1 cellular context compared by ENCODE assay signal in the genomic region with DNA sequence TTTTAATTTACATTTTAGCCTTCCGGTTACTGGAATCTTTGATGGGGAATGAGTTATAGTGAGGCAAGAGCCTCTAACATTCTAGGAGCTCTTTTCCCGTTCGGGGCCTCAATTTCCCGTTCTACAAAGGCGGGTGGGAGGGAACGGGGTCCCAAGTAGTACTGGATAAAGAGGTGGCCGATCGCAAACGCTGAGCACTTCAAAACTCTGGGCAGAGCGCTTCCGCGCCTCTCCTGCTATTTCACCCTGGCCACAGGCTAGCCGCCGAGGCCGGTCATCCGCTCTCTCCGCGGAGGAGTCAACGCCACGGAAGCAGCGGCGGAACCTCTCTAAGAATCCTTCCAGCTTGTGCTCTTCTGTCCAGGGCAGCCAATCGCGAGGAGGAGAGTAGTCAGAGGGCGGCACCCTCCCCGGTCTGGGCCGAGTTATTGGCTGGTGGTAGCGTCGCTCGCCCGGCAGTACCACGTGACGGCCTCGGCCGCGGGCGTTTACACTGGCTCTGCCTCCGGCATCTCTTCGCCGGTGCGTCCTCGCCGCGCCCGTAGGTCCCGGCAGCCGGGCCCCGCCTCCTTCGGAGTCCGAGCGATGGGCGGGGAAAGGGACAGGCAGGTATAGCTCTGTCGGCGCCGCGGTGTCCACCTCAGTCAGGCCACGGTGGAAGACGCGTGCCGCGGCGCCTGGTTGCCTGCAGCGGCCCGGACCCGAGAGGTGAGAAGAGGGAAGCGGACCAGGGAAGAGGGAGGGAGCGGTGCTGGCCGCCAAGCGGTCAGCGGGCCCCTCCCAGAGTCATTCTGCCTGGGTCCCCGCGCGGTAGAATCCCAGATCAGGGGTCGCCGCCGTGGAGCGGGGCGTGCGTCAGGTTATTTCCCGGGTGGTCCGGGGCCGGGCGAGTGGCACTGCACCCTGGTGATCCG.
TF ChIP-seq lines count a peak whose summit lies in the region.

A gene (plus strand): TSS at position 487 of the 914 bp plus-strand sequence. CDS start 16,895 bp downstream, outside the sequence.

TF ChIP-seq in K562, 482 proteins besides CTCF, POLR2A, EP300 and RAD21 (continued from another document and continues in another):
- TF ChIP-seq, protein P1, sequence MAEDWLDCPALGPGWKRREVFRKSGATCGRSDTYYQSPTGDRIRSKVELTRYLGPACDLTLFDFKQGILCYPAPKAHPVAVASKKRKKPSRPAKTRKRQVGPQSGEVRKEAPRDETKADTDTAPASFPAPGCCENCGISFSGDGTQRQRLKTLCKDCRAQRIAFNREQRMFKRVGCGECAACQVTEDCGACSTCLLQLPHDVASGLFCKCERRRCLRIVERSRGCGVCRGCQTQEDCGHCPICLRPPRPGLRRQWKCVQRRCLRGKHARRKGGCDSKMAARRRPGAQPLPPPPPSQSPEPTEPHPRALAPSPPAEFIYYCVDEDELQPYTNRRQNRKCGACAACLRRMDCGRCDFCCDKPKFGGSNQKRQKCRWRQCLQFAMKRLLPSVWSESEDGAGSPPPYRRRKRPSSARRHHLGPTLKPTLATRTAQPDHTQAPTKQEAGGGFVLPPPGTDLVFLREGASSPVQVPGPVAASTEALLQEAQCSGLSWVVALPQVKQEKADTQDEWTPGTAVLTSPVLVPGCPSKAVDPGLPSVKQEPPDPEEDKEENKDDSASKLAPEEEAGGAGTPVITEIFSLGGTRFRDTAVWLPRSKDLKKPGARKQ (CRISPR knock-in tag; IDR thresholded peaks at IDR 0.05): no peak
- TF ChIP-seq, protein P2, sequence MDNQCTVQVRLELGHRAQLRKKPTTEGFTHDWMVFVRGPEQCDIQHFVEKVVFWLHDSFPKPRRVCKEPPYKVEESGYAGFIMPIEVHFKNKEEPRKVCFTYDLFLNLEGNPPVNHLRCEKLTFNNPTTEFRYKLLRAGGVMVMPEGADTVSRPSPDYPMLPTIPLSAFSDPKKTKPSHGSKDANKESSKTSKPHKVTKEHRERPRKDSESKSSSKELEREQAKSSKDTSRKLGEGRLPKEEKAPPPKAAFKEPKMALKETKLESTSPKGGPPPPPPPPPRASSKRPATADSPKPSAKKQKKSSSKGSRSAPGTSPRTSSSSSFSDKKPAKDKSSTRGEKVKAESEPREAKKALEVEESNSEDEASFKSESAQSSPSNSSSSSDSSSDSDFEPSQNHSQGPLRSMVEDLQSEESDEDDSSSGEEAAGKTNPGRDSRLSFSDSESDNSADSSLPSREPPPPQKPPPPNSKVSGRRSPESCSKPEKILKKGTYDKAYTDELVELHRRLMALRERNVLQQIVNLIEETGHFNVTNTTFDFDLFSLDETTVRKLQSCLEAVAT (IDR thresholded peaks at IDR 0.05): peak; percentile 13 to 69; a peak in 1 of 4 replicates
- peak; percentile 94 for TF ChIP-seq CXXC5 (CRISPR knock-in tag; IDR thresholded peaks at IDR 0.05)
- no peak for TF ChIP-seq KHSRP (IDR thresholded peaks at IDR 0.05)
- TF ChIP-seq CREM (IDR thresholded peaks at IDR 0.05; ENCODE audit: low read depth): peak; percentile 80
- no peak for TF ChIP-seq XRCC4 (IDR thresholded peaks at IDR 0.05; ENCODE audit: extremely low read depth, insufficient read depth, insufficient read length)
- TF ChIP-seq ZKSCAN3 (CRISPR knock-in tag; IDR thresholded peaks at IDR 0.05): no peak
- no peak for TF ChIP-seq ZNF124 (CRISPR knock-in tag; IDR thresholded peaks at IDR 0.05)
- no peak for TF ChIP-seq ZNF75A (CRISPR knock-in tag; IDR thresholded peaks at IDR 0.05)
- no peak for TF ChIP-seq TAL1 (IDR thresholded peaks at IDR 0.05)
- no peak for TF ChIP-seq TAF7 (tag; IDR thresholded peaks at IDR 0.05)
- TF ChIP-seq CHCHD3 (CRISPR knock-in tag; IDR thresholded peaks at IDR 0.05): no peak
- TF ChIP-seq CC2D1A (IDR thresholded peaks at IDR 0.05): no peak
- TF ChIP-seq RBM25 (IDR thresholded peaks at IDR 0.05; ENCODE audit: low read depth, low read length, severe bottlenecking): peak; percentile 97
- no peak for TF ChIP-seq ARID2 (IDR thresholded peaks at IDR 0.05)
- no peak for TF ChIP-seq GATA2 (CRISPR knock-in tag; IDR thresholded peaks at IDR 0.05)
- no peak for TF ChIP-seq RBM15 (IDR thresholded peaks at IDR 0.05; ENCODE audit: insufficient read depth, low read length)
- no peak for TF ChIP-seq HCFC1 (IDR thresholded peaks at IDR 0.05; ENCODE audit: low read depth, low read length)
- TF ChIP-seq NR2C2 (CRISPR knock-in tag; IDR thresholded peaks at IDR 0.05): 0 out of 2 replicates have a peak, but pooled peaks have one; percentile 44
- TF ChIP-seq NR2C2 (tag; IDR thresholded peaks at IDR 0.05): no peak
- no peak for TF ChIP-seq ZNF408 (CRISPR knock-in tag; IDR thresholded peaks at IDR 0.05; ENCODE audit: low read depth)
- peak; percentile 87 for TF ChIP-seq SP2 (IDR thresholded peaks at IDR 0.05; ENCODE audit: extremely low read depth, low read depth, low read length, poor library complexity, severe bottlenecking)
- TF ChIP-seq CCNT2 (IDR thresholded peaks at IDR 0.05; ENCODE audit: borderline replicate concordance, extremely low read depth, insufficient read length, low read depth, low read length): peak; percentile 67
- no peak for TF ChIP-seq ZNF77 (CRISPR knock-in tag; IDR thresholded peaks at IDR 0.05)
- TF ChIP-seq, protein P3, sequence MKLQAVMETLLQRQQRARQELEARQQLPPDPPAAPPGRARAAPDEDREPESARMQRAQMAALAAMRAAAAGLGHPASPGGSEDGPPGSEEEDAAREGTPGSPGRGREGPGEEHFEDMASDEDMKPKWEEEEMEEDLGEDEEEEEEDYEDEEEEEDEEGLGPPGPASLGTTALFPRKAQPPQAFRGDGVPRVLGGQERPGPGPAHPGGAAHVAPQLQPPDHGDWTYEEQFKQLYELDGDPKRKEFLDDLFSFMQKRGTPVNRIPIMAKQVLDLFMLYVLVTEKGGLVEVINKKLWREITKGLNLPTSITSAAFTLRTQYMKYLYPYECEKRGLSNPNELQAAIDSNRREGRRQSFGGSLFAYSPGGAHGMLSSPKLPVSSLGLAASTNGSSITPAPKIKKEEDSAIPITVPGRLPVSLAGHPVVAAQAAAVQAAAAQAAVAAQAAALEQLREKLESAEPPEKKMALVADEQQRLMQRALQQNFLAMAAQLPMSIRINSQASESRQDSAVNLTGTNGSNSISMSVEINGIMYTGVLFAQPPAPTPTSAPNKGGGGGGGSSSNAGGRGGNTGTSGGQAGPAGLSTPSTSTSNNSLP (IDR thresholded peaks at IDR 0.05; ENCODE audit: borderline replicate concordance, low read depth, low read length): no peak
- TF ChIP-seq SAFB2 (IDR thresholded peaks at IDR 0.05; ENCODE audit: borderline replicate concordance, low read depth, low read length, severe bottlenecking): no peak
- TF ChIP-seq, protein P4, sequence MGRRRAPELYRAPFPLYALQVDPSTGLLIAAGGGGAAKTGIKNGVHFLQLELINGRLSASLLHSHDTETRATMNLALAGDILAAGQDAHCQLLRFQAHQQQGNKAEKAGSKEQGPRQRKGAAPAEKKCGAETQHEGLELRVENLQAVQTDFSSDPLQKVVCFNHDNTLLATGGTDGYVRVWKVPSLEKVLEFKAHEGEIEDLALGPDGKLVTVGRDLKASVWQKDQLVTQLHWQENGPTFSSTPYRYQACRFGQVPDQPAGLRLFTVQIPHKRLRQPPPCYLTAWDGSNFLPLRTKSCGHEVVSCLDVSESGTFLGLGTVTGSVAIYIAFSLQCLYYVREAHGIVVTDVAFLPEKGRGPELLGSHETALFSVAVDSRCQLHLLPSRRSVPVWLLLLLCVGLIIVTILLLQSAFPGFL (CRISPR knock-in tag; IDR thresholded peaks at IDR 0.05): no peak
- no peak for TF ChIP-seq EGR1 (conservative IDR thresholded peaks at IDR 0.05)
- no peak for TF ChIP-seq ZNF695 (CRISPR knock-in tag; IDR thresholded peaks at IDR 0.05)
- peak; percentile 95 for TF ChIP-seq ZSCAN29 (IDR thresholded peaks at IDR 0.05)
- peak; percentile 75 for TF ChIP-seq TAF1 (IDR thresholded peaks at IDR 0.05; ENCODE audit: control insufficient read depth, extremely low read depth, insufficient read depth, low read length, severe bottlenecking)
- no peak for TF ChIP-seq DACH1 (IDR thresholded peaks at IDR 0.05; ENCODE audit: partially characterized antibody)
- TF ChIP-seq, protein P5, sequence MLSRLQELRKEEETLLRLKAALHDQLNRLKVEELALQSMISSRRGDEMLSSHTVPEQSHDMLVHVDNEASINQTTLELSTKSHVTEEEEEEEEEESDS (CRISPR knock-in tag; IDR thresholded peaks at IDR 0.05): no peak
- TF ChIP-seq ELF2 (CRISPR knock-in tag; IDR thresholded peaks at IDR 0.05): peak; percentile 18; the same call in 1 of the 2 replicates
- peak; percentile 68; the same call in 1 of the 2 replicates for TF ChIP-seq GABPA (tag; conservative IDR thresholded peaks at IDR 0.05; ENCODE audit: low read depth)
- TF ChIP-seq HMG20A (CRISPR knock-in tag; conservative IDR thresholded peaks at IDR 0.05): no peak
- TF ChIP-seq U2AF2 (optimal IDR thresholded peaks at IDR 0.05; ENCODE audit: low read depth, low read length): no peak
- TF ChIP-seq, protein P6, sequence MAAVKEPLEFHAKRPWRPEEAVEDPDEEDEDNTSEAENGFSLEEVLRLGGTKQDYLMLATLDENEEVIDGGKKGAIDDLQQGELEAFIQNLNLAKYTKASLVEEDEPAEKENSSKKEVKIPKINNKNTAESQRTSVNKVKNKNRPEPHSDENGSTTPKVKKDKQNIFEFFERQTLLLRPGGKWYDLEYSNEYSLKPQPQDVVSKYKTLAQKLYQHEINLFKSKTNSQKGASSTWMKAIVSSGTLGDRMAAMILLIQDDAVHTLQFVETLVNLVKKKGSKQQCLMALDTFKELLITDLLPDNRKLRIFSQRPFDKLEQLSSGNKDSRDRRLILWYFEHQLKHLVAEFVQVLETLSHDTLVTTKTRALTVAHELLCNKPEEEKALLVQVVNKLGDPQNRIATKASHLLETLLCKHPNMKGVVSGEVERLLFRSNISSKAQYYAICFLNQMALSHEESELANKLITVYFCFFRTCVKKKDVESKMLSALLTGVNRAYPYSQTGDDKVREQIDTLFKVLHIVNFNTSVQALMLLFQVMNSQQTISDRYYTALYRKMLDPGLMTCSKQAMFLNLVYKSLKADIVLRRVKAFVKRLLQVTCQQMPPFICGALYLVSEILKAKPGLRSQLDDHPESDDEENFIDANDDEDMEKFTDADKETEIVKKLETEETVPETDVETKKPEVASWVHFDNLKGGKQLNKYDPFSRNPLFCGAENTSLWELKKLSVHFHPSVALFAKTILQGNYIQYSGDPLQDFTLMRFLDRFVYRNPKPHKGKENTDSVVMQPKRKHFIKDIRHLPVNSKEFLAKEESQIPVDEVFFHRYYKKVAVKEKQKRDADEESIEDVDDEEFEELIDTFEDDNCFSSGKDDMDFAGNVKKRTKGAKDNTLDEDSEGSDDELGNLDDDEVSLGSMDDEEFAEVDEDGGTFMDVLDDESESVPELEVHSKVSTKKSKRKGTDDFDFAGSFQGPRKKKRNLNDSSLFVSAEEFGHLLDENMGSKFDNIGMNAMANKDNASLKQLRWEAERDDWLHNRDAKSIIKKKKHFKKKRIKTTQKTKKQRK (IDR thresholded peaks at IDR 0.05; ENCODE audit: borderline replicate concordance, low read depth, low read length): 0 out of 2 replicates have a peak, but pooled peaks have one; percentile 35
- TF ChIP-seq HNRNPH1 (optimal IDR thresholded peaks at IDR 0.05; ENCODE audit: low read depth, low read length): no peak
- TF ChIP-seq, protein P7, sequence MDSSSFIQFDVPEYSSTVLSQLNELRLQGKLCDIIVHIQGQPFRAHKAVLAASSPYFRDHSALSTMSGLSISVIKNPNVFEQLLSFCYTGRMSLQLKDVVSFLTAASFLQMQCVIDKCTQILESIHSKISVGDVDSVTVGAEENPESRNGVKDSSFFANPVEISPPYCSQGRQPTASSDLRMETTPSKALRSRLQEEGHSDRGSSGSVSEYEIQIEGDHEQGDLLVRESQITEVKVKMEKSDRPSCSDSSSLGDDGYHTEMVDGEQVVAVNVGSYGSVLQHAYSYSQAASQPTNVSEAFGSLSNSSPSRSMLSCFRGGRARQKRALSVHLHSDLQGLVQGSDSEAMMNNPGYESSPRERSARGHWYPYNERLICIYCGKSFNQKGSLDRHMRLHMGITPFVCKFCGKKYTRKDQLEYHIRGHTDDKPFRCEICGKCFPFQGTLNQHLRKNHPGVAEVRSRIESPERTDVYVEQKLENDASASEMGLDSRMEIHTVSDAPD (CRISPR knock-in tag; IDR thresholded peaks at IDR 0.05): no peak
- TF ChIP-seq ZNF175 (CRISPR knock-in tag; IDR thresholded peaks at IDR 0.05; ENCODE audit: low read depth): no peak; the same call in 1 of the 2 replicates
- 0 out of 2 replicates have a peak, but pooled peaks have one; percentile 40 for TF ChIP-seq GTF2A2 (tag; IDR thresholded peaks at IDR 0.05)
- TF ChIP-seq, protein P8, sequence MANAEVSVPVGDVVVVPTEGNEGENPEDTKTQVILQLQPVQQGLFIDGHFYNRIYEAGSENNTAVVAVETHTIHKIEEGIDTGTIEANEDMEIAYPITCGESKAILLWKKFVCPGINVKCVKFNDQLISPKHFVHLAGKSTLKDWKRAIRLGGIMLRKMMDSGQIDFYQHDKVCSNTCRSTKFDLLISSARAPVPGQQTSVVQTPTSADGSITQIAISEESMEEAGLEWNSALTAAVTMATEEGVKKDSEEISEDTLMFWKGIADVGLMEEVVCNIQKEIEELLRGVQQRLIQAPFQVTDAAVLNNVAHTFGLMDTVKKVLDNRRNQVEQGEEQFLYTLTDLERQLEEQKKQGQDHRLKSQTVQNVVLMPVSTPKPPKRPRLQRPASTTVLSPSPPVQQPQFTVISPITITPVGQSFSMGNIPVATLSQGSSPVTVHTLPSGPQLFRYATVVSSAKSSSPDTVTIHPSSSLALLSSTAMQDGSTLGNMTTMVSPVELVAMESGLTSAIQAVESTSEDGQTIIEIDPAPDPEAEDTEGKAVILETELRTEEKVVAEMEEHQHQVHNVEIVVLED (CRISPR knock-in tag; IDR thresholded peaks at IDR 0.05): peak; percentile 44; the same call in 1 of the 2 replicates
- no peak for TF ChIP-seq RBM34 (IDR thresholded peaks at IDR 0.05; ENCODE audit: borderline replicate concordance, insufficient read depth, low read length)
- TF ChIP-seq NR1H2 (CRISPR knock-in tag; IDR thresholded peaks at IDR 0.05): no peak; the same call in 1 of the 2 replicates
- TF ChIP-seq ZFP30 (CRISPR knock-in tag; IDR thresholded peaks at IDR 0.05; ENCODE audit: borderline replicate concordance): no peak
- TF ChIP-seq, protein P9, sequence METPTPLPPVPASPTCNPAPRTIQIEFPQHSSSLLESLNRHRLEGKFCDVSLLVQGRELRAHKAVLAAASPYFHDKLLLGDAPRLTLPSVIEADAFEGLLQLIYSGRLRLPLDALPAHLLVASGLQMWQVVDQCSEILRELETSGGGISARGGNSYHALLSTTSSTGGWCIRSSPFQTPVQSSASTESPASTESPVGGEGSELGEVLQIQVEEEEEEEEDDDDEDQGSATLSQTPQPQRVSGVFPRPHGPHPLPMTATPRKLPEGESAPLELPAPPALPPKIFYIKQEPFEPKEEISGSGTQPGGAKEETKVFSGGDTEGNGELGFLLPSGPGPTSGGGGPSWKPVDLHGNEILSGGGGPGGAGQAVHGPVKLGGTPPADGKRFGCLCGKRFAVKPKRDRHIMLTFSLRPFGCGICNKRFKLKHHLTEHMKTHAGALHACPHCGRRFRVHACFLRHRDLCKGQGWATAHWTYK (CRISPR knock-in tag; IDR thresholded peaks at IDR 0.05): 0 out of 2 replicates have a peak, but pooled peaks have one; percentile 10
- TF ChIP-seq MYNN (IDR thresholded peaks at IDR 0.05): no peak
- no peak for TF ChIP-seq MYNN (CRISPR knock-in tag; IDR thresholded peaks at IDR 0.05)
- no peak for TF ChIP-seq RBM17 (IDR thresholded peaks at IDR 0.05; ENCODE audit: borderline replicate concordance, low read depth, low read length)
- no peak for TF ChIP-seq ZNF23 (CRISPR knock-in tag; IDR thresholded peaks at IDR 0.05)
- no peak for TF ChIP-seq ZNF507 (tag; conservative IDR thresholded peaks at IDR 0.05)
- no peak for TF ChIP-seq PHTF2 (CRISPR knock-in tag; IDR thresholded peaks at IDR 0.05)
